In genomic region chr11:433111-433510, GRCh38 we compare ENCODE assay signal across 19 cellular contexts. TPM values are rescaled to one million over a fixed set of nuclear protein-coding genes. Genes with fewer than 3 reads are reported as not detected.
DNase-seq lines count a peak whose midpoint lies in the region; ATAC-seq and TF ChIP-seq lines count a peak whose summit lies in the region.
"Had no signal": no experiment of that assay in that cellular context is flagged by ENCODE, and none has a peak within 500 bp of the region (broad histone marks: within the 10 kb centered on the region; RNA-seq: fewer than 3 reads in every experiment).

No MANE protein-coding gene starts in this region.

- no peak overlapping the region for H3K23ac ChIP-seq in neuronal stem cell (ENCODE audit: low read depth, low read length, poor library complexity)

- H3K4me3 Mint-ChIP-seq in natural killer cell treated with Interleukin-12 subunit alpha and Interleukin-12 subunit beta and Interleukin-15 and Interleukin-18, amount 100 ng/mL, for 72 hours = no peak overlapping the region
- H3K4me3 Mint-ChIP-seq in natural killer cell = no peak overlapping the region
- H3K4me3 Mint-ChIP-seq: H9 had no signal

- H2AFZ ChIP-seq in neuronal stem cell (ENCODE audit: low read length) = no peak overlapping the region

- H3K4me3 ChIP-seq in right cardiac atrium (ENCODE audit: low read length) (no peak overlapping the region), neuronal stem cell (ENCODE audit: low read length in 2 of 2) (no peak overlapping the region)
- H3K4me3 ChIP-seq: A549 had no signal

- no peak overlapping the region for H2BK15ac ChIP-seq in neuronal stem cell (ENCODE audit: low read length)

- peak overlapping the region; percentile 70 for H2AK5ac ChIP-seq in neuronal stem cell (ENCODE audit: low read depth, low read length)

- H3K27ac Mint-ChIP-seq in natural killer cell treated with Interleukin-12 subunit alpha and Interleukin-12 subunit beta and Interleukin-15 and Interleukin-18, amount 100 ng/mL, for 72 hours = no peak overlapping the region
- no peak overlapping the region for H3K27ac Mint-ChIP-seq in natural killer cell
- H3K27ac Mint-ChIP-seq: CD4-positive, alpha-beta memory T cell; H9 had no signal

- no peak overlapping the region for H4K8ac ChIP-seq in neuronal stem cell (ENCODE audit: low read depth, low read length)

- H3K4me2 ChIP-seq in neuronal stem cell (ENCODE audit: insufficient read depth, low read length, poor library complexity, severe bottlenecking) = no peak overlapping the region
- H3K4me2 ChIP-seq: A549 had no signal

- H3K36me3 Mint-ChIP-seq in natural killer cell treated with Interleukin-12 subunit alpha and Interleukin-12 subunit beta and Interleukin-15 and Interleukin-18, amount 100 ng/mL, for 72 hours = no peaks in the 10 kb centered on the region
- H3K36me3 Mint-ChIP-seq in natural killer cell = no peaks in the 10 kb centered on the region

- H3K4me1 ChIP-seq in right cardiac atrium (ENCODE audit: control insufficient read depth, insufficient read depth, low read length) = no peaks in the 10 kb centered on the region
- H3K4me1 ChIP-seq in neuronal stem cell (ENCODE audit: control insufficient read depth in 2 of 2, insufficient read depth in 1 of 2, low read depth in 1 of 2, low read length in 2 of 2) = no peaks in the 10 kb centered on the region

- H3K27ac ChIP-seq in right cardiac atrium (ENCODE audit: low read length) (no peak overlapping the region), neuronal stem cell (replicated peaks; ENCODE audit: low read length) (no peak overlapping the region)
- H3K27ac ChIP-seq: 22Rv1, A549, C4-2B had no signal

- TF ChIP-seq CTCF in natural killer cell (IDR thresholded peaks at IDR 0.05) = no peak

- no peaks in the 10 kb centered on the region for H3K27me3 ChIP-seq in right cardiac atrium (ENCODE audit: control insufficient read depth, insufficient read depth)
- peaks cover 0 to 7% (median 0%) of the 10 kb centered on the region in 3 experiments for H3K27me3 ChIP-seq in neuronal stem cell (ENCODE audit: control insufficient read depth in 3 of 3, insufficient read depth in 3 of 3, low read depth in 1 of 3, low read length in 3 of 3)

- no peak overlapping the region for H2BK12ac ChIP-seq in neuronal stem cell (ENCODE audit: low read length)

- peak overlapping the region; percentile 23 for H3K4ac ChIP-seq in neuronal stem cell (ENCODE audit: low read length)

- WGBS in right cardiac atrium = 91% methylated on average over 17 of the region's 17 CpGs
- WGBS in neuronal stem cell (ENCODE audit: extremely low coverage in 2 of 2, insufficient read length in 2 of 2, insufficient replicate concordance in 1 of 2), 2 donors = no CpG with 5 or more reads among the region's 17 CpGs

- peaks cover 2% of the 10 kb centered on the region for H3K79me1 ChIP-seq in neuronal stem cell (ENCODE audit: low read depth, low read length)

- no peaks in the 10 kb centered on the region for H3K27me3 Mint-ChIP-seq in natural killer cell treated with Interleukin-12 subunit alpha and Interleukin-12 subunit beta and Interleukin-15 and Interleukin-18, amount 100 ng/mL, for 72 hours
- H3K27me3 Mint-ChIP-seq in natural killer cell (ENCODE audit: low read depth in 2 of 2) = no peaks in the 10 kb centered on the region
- H3K27me3 Mint-ChIP-seq: CD4-positive, alpha-beta memory T cell had no signal

- intact Hi-C loops in natural killer cell (cut with micrococcal nuclease) = no loop called here
- intact Hi-C loops in right cardiac atrium (cut with DNase I) = no loop called here

- H3K9ac ChIP-seq in neuronal stem cell (ENCODE audit: low read depth, low read length, poor library complexity) = peak overlapping the region; percentile 21

- H3K9me3 ChIP-seq in right cardiac atrium (ENCODE audit: control insufficient read depth, low read length) = no peaks in the 10 kb centered on the region
- H3K9me3 ChIP-seq in neuronal stem cell (replicated peaks in 1 of 2; ENCODE audit: control insufficient read depth in 2 of 2, insufficient read depth in 1 of 2, low read depth in 1 of 2, low read length in 2 of 2) = peaks cover 0 to 5% of the 10 kb centered on the region in 2 donors

- no peaks in the 10 kb centered on the region for H3K36me3 ChIP-seq in neuronal stem cell (replicated peaks in 1 of 2; ENCODE audit: control insufficient read depth in 2 of 2, insufficient read depth in 2 of 2, low read length in 2 of 2)

- H3K9me3 Mint-ChIP-seq in natural killer cell treated with Interleukin-12 subunit alpha and Interleukin-12 subunit beta and Interleukin-15 and Interleukin-18, amount 100 ng/mL, for 72 hours = no peaks in the 10 kb centered on the region
- no peaks in the 10 kb centered on the region for H3K9me3 Mint-ChIP-seq in natural killer cell
- H3K9me3 Mint-ChIP-seq: CD4-positive, alpha-beta memory T cell had no signal

- H2BK5ac ChIP-seq in neuronal stem cell (ENCODE audit: low read length) = peak overlapping the region; percentile 82

- no peak overlapping the region for H4K91ac ChIP-seq in neuronal stem cell (ENCODE audit: low read depth, low read length, poor library complexity)

- H3K18ac ChIP-seq in neuronal stem cell (ENCODE audit: low read length) = peak overlapping the region; percentile 28

- H3K14ac ChIP-seq in neuronal stem cell (ENCODE audit: low read length) = peak overlapping the region; percentile 94

- ATAC-seq in natural killer cell treated with Interleukin-12 subunit alpha and Interleukin-12 subunit beta and Interleukin-15 and Interleukin-18, amount 100 ng/mL, for 72 hours = no peak
- ATAC-seq in natural killer cell (no peak), right cardiac atrium (peak; percentile 8 to 14), HG02938 (IDR thresholded peaks at IDR 0.05; ENCODE audit: unreplicated experiment) (no peak)
- ATAC-seq: A549 had no signal

- peak; percentile 10 for DNase-seq in activated naive CD4-positive, alpha-beta T cell treated with anti-CD3 and anti-CD28 coated beads, Interleukin-2, amount 50 U/mL, for 16 hours
- no peak for DNase-seq in activated naive CD4-positive, alpha-beta T cell treated with Interleukin-2 at 50 U/mL for 16 hours
- DNase-seq in natural killer cell treated with Interleukin-12 subunit alpha and Interleukin-12 subunit beta and Interleukin-15 and Interleukin-18, amount 100 ng/mL, for 72 hours (ENCODE audit: low spot score) = peak; percentile 29
- DNase-seq in natural killer cell (no peak), right cardiac atrium (peak; percentile 2 to 21 (median 4)), neuronal stem cell (ENCODE audit: low spot score) (no peak), NCI-H226 (no peak)
- DNase-seq: AML-193, DMS153, DMS79, GDM1, GOT3, H9 had no signal

- no peak overlapping the region for H2BK120ac ChIP-seq in neuronal stem cell (ENCODE audit: low read depth, low read length)

- H3K4me1 Mint-ChIP-seq in natural killer cell treated with Interleukin-12 subunit alpha and Interleukin-12 subunit beta and Interleukin-15 and Interleukin-18, amount 100 ng/mL, for 72 hours (ENCODE audit: low read depth in 2 of 2) = no peaks in the 10 kb centered on the region
- H3K4me1 Mint-ChIP-seq in natural killer cell = no peaks in the 10 kb centered on the region

RNA-seq across cellular contexts. Expression of gene ANO9, which starts 8.7 kb away (rescaled TPM):
- 1 to 10 TPM; 2.4 to 6.7 TPM for total RNA-seq in natural killer cell treated with Interleukin-12 subunit alpha and Interleukin-12 subunit beta and Interleukin-15 and Interleukin-18, amount 100 ng/mL, for 72 hours
- total RNA-seq in natural killer cell = 10 to 100 TPM; 15.1 to 21.3 (median 15.1) TPM
- total RNA-seq in right cardiac atrium = under 1 TPM; 0.14 to 0.46 (median 0.20) TPM
- 0.20 TPM for polyA plus RNA-seq in right cardiac atrium
- polyA plus RNA-seq in neuronal stem cell (2013, experiment 1 of 2) = 2.8 TPM
- polyA plus RNA-seq in neuronal stem cell (2013, experiment 2 of 2) = 1.9 TPM
- polyA plus RNA-seq: BJ had no signal

RNA-seq across cellular contexts. Expression of gene PTDSS2, which starts 17.0 kb away (rescaled TPM):
- total RNA-seq in natural killer cell treated with Interleukin-12 subunit alpha and Interleukin-12 subunit beta and Interleukin-15 and Interleukin-18, amount 100 ng/mL, for 72 hours = 10 to 100 TPM; 20.6 to 56.9 TPM
- total RNA-seq in natural killer cell (10 to 100 TPM; 21.5 to 25.1 (median 23.4) TPM), right cardiac atrium (10 to 100 TPM; 30.2 to 33.3 (median 30.9) TPM)
- polyA plus RNA-seq in right cardiac atrium = 30.7 TPM
- 27.4 TPM for polyA plus RNA-seq in neuronal stem cell (2013, experiment 1 of 2)
- 26.0 TPM for polyA plus RNA-seq in neuronal stem cell (2013, experiment 2 of 2)

RNA-seq across cellular contexts. Expression of gene SIGIRR, which starts 18.3 kb away (rescaled TPM):
- total RNA-seq in natural killer cell treated with Interleukin-12 subunit alpha and Interleukin-12 subunit beta and Interleukin-15 and Interleukin-18, amount 100 ng/mL, for 72 hours = 10 to 100 TPM; 39.0 to 44.9 TPM
- total RNA-seq in natural killer cell (100 to 1,000 TPM; 619 to 690 (median 666) TPM), right cardiac atrium (10 to 100 TPM; 28.6 to 42.4 (median 35.1) TPM)
- polyA plus RNA-seq in right cardiac atrium = 61.8 TPM
- 15.1 TPM for polyA plus RNA-seq in neuronal stem cell (2013, experiment 1 of 2)
- polyA plus RNA-seq in neuronal stem cell (2013, experiment 2 of 2) = 13.4 TPM

RNA-seq across cellular contexts. Expression of gene PKP3, which starts 39.1 kb away (rescaled TPM):
- not detected for total RNA-seq in natural killer cell treated with Interleukin-12 subunit alpha and Interleukin-12 subunit beta and Interleukin-15 and Interleukin-18, amount 100 ng/mL, for 72 hours
- total RNA-seq in natural killer cell (under 1 TPM in 2 of 3 donors, not detected in 1; 0.29 to 0.56 TPM), right cardiac atrium (under 1 TPM; 0.26 to 0.88 (median 0.63) TPM)
- polyA plus RNA-seq in right cardiac atrium = 0.36 TPM
- 0.40 TPM for polyA plus RNA-seq in neuronal stem cell (2013, experiment 1 of 2)
- polyA plus RNA-seq in neuronal stem cell (2013, experiment 2 of 2) = 0.40 TPM
- total RNA-seq: CD4-positive, alpha-beta memory T cell had no signal

Comparison
In these comparisons a context has a peak if more than half of its experiments do, and no peak if none do; other contexts are left out.
1. DNase-seq: peak in activated naive CD4-positive, alpha-beta T cell treated with anti-CD3 and anti-CD28 coated beads, Interleukin-2, amount 50 U/mL, for 16 hours (single experiment), natural killer cell treated with Interleukin-12 subunit alpha and Interleukin-12 subunit beta and Interleukin-15 and Interleukin-18, amount 100 ng/mL, for 72 hours (single experiment) and right cardiac atrium (3 of 3); none in activated naive CD4-positive, alpha-beta T cell treated with Interleukin-2 at 50 U/mL for 16 hours (single experiment), natural killer cell (single experiment), neuronal stem cell (single experiment) and NCI-H226 (single experiment).
2. RNA of gene SIGIRR, which starts 18.3 kb away (total RNA-seq): 619 to 690 TPM in natural killer cell; 39.0 to 44.9 TPM in natural killer cell treated with Interleukin-12 subunit alpha and Interleukin-12 subunit beta and Interleukin-15 and Interleukin-18, amount 100 ng/mL, for 72 hours and 28.6 to 42.4 TPM in right cardiac atrium; every median in the first group is over 10 times any median in the second.
3. ATAC-seq: peak in right cardiac atrium (2 of 2); none in natural killer cell treated with Interleukin-12 subunit alpha and Interleukin-12 subunit beta and Interleukin-15 and Interleukin-18, amount 100 ng/mL, for 72 hours (0 of 2), natural killer cell (0 of 3) and HG02938 (single experiment).